In genomic region chr14:73616831-73617230, GRCh38 we compare ENCODE assay signal across 37 cellular contexts. TPM values are rescaled to one million over a fixed set of nuclear protein-coding genes. Genes with fewer than 3 reads are reported as not detected.
"Had no signal": no experiment of that assay in that cellular context is flagged by ENCODE, and none has a peak within 500 bp of the region (broad histone marks: within the 10 kb centered on the region; RNA-seq: fewer than 3 reads in every experiment).

No MANE protein-coding gene starts in this region.

- H3K27ac Mint-ChIP-seq: activated CD4-positive, alpha-beta memory T cell treated with anti-CD3 and anti-CD28 coated beads, Interleukin-2, amount 10 ng/mL, durations not matched to agents 7 days and 5 days; activated CD4-positive, alpha-beta T cell treated with anti-CD3 and anti-CD28 coated beads for 36 hours; activated CD4-positive, alpha-beta T cell treated with anti-CD3 and anti-CD28 coated beads, Interleukin-2, amount 10 ng/mL, durations not matched to agents 7 days and 5 days; activated naive CD8-positive, alpha-beta T cell; activated T-cell treated with anti-CD3 and anti-CD28 coated beads, Interleukin-2, amount 50 U/mL, for 24 hours; activated T-cell treated with anti-CD3 and anti-CD28 coated beads, Interleukin-2, amount 50 U/mL, for 72 hours; dendritic cell treated with granulocyte-macrophage colony-stimulating factor and Interleukin-4, amounts not matched to agents 40 ng/mL and 50 ng/mL, for 4 days; T-helper 17 cell; T-helper 2 cell treated with Interferon-gamma antibody and Interleukin-4, amounts not matched to agents 5 μg/mL and 100 μg/mL, for 36 hours had no signal

- H3K36me3 Mint-ChIP-seq: activated naive CD8-positive, alpha-beta T cell had no signal

- H3K9me3 ChIP-seq: esophagus muscularis mucosa, gastrocnemius medialis, heart left ventricle had no signal

- H3K4me3 Mint-ChIP-seq: activated CD4-positive, alpha-beta memory T cell treated with anti-CD3 and anti-CD28 coated beads, Interleukin-2, amount 10 ng/mL, durations not matched to agents 7 days and 5 days; activated CD4-positive, alpha-beta T cell treated with anti-CD3 and anti-CD28 coated beads for 36 hours; activated CD4-positive, alpha-beta T cell treated with anti-CD3 and anti-CD28 coated beads, Interleukin-2, amount 10 ng/mL, durations not matched to agents 7 days and 5 days; activated naive CD8-positive, alpha-beta T cell; activated T-cell treated with anti-CD3 and anti-CD28 coated beads, Interleukin-2, amount 50 U/mL, for 24 hours; activated T-cell treated with anti-CD3 and anti-CD28 coated beads, Interleukin-2, amount 50 U/mL, for 72 hours; central memory CD8-positive, alpha-beta T cell; dendritic cell treated with granulocyte-macrophage colony-stimulating factor and Interleukin-4, amounts not matched to agents 40 ng/mL and 50 ng/mL, for 4 days; T-helper 17 cell; T-helper 2 cell treated with Interferon-gamma antibody and Interleukin-4, amounts not matched to agents 5 μg/mL and 100 μg/mL, for 36 hours had no signal

- H3K4me1 Mint-ChIP-seq: central memory CD8-positive, alpha-beta T cell had no signal

- ATAC-seq: activated CD4-positive, alpha-beta T cell treated with anti-CD3 and anti-CD28 coated beads for 36 hours; activated T-cell treated with anti-CD3 and anti-CD28 coated beads, Interleukin-2, amount 50 U/mL, for 72 hours; foreskin keratinocyte; gastrocnemius medialis; heart left ventricle; T-helper 17 cell had no signal

- H3K27me3 Mint-ChIP-seq: activated CD4-positive, alpha-beta T cell treated with anti-CD3 and anti-CD28 coated beads for 36 hours; activated CD4-positive, alpha-beta T cell treated with anti-CD3 and anti-CD28 coated beads, Interleukin-2, amount 10 ng/mL, durations not matched to agents 7 days and 5 days; activated naive CD8-positive, alpha-beta T cell; central memory CD8-positive, alpha-beta T cell; T-helper 17 cell had no signal

- H3K9me3 Mint-ChIP-seq: activated CD4-positive, alpha-beta memory T cell treated with anti-CD3 and anti-CD28 coated beads, Interleukin-2, amount 10 ng/mL, durations not matched to agents 7 days and 5 days; activated CD4-positive, alpha-beta T cell treated with anti-CD3 and anti-CD28 coated beads, Interleukin-2, amount 10 ng/mL, durations not matched to agents 7 days and 5 days; activated T-cell treated with anti-CD3 and anti-CD28 coated beads, Interleukin-2, amount 50 U/mL, for 24 hours; activated T-cell treated with anti-CD3 and anti-CD28 coated beads, Interleukin-2, amount 50 U/mL, for 72 hours; central memory CD8-positive, alpha-beta T cell; dendritic cell treated with granulocyte-macrophage colony-stimulating factor and Interleukin-4, amounts not matched to agents 40 ng/mL and 50 ng/mL, for 4 days; T-helper 2 cell treated with Interferon-gamma antibody and Interleukin-4, amounts not matched to agents 5 μg/mL and 100 μg/mL, for 36 hours had no signal

- DNase-seq: activated CD4-positive, alpha-beta memory T cell treated with anti-CD3 and anti-CD28 coated beads, Interleukin-2, amount 10 ng/mL, durations not matched to agents 7 days and 5 days; activated CD4-positive, alpha-beta T cell treated with anti-CD3 and anti-CD28 coated beads for 36 hours; activated CD4-positive, alpha-beta T cell treated with anti-CD3 and anti-CD28 coated beads, Interleukin-2, amount 10 ng/mL, durations not matched to agents 7 days and 5 days; activated CD4-positive, alpha-beta T cell treated with anti-CD3 and anti-CD28 coated beads, Interleukin-2, amount 50 U/mL, for 4 hours; activated CD4-positive, CD25-positive, alpha-beta regulatory T cell; activated CD4-positive, CD25-positive, alpha-beta regulatory T cell treated with anti-CD3 and anti-CD28 coated beads, Interleukin-2, amount 50 U/mL, for 72 hours; activated CD8-positive, alpha-beta memory T cell treated with anti-CD3 and anti-CD28 coated beads, Interleukin-2, amount 50 U/mL, for 48 hours; activated gamma-delta T cell; activated naive CD4-positive, alpha-beta T cell; activated naive CD4-positive, alpha-beta T cell treated with anti-CD3 and anti-CD28 coated beads, Interleukin-2, amount 50 U/mL, for 16 hours; activated T-cell treated with anti-CD3 and anti-CD28 coated beads for 4 hours; activated T-cell treated with anti-CD3 and anti-CD28 coated beads, Interleukin-2, amount 50 U/mL, for 24 hours; activated T-cell treated with anti-CD3 and anti-CD28 coated beads, Interleukin-2, amount 50 U/mL, for 72 hours; amniotic stem cell; anterior cingulate cortex; brain microvascular endothelial cell; dorsolateral prefrontal cortex; effector memory CD4-positive, alpha-beta T cell; erythroblast; foreskin keratinocyte; gastrocnemius medialis; glutamatergic neuron; heart left ventricle; T-helper 1 cell; T-helper 17 cell; T1000; WERI-Rb-1 had no signal

- H3K4me3 ChIP-seq: coronary artery, dorsolateral prefrontal cortex, esophagus muscularis mucosa, gastrocnemius medialis, heart left ventricle had no signal

- H3K4me1 ChIP-seq: foreskin keratinocyte, gastrocnemius medialis had no signal

- H3K36me3 ChIP-seq: brain microvascular endothelial cell, esophagus muscularis mucosa, gastrocnemius medialis, heart left ventricle, WERI-Rb-1 had no signal

- H3K27ac ChIP-seq: brain microvascular endothelial cell, coronary artery, dorsolateral prefrontal cortex, esophagus muscularis mucosa, foreskin keratinocyte, gastrocnemius medialis, heart left ventricle, WERI-Rb-1 had no signal

- H3K27me3 ChIP-seq: brain microvascular endothelial cell, dorsolateral prefrontal cortex, esophagus muscularis mucosa, foreskin keratinocyte, gastrocnemius medialis had no signal

RNA-seq across cellular contexts. Expression of gene ACOT6, which starts 4.5 kb away (rescaled TPM):
- total RNA-seq: activated CD4-positive, alpha-beta memory T cell treated with anti-CD3 and anti-CD28 coated beads, Interleukin-2, amount 10 ng/mL, durations not matched to agents 7 days and 5 days; activated CD4-positive, alpha-beta T cell treated with anti-CD3 and anti-CD28 coated beads, Interleukin-2, amount 10 ng/mL, durations not matched to agents 7 days and 5 days; activated T-cell treated with anti-CD3 and anti-CD28 coated beads, Interleukin-2, amount 50 U/mL, for 72 hours; astrocyte; bronchial epithelial cell; cardiac septum; cerebellum; esophagus muscularis mucosa; foreskin keratinocyte; gastrocnemius medialis; T-helper 17 cell had no signal
- polyA plus RNA-seq: foreskin keratinocyte, heart left ventricle had no signal

RNA-seq across cellular contexts. Expression of gene HEATR4, which starts 58.1 kb away (rescaled TPM):
- total RNA-seq: activated CD4-positive, alpha-beta memory T cell treated with anti-CD3 and anti-CD28 coated beads, Interleukin-2, amount 10 ng/mL, durations not matched to agents 7 days and 5 days; activated CD4-positive, alpha-beta T cell treated with anti-CD3 and anti-CD28 coated beads, Interleukin-2, amount 10 ng/mL, durations not matched to agents 7 days and 5 days; astrocyte had no signal
- polyA plus RNA-seq: foreskin keratinocyte had no signal
